8 cellular contexts compared by ENCODE assay signal in genomic region chr14:89891055-89891454, GRCh38.
"Had no signal": no experiment of that assay in that cellular context is flagged by ENCODE, and none has a peak within 500 bp of the region (broad histone marks: within the 10 kb centered on the region; RNA-seq: fewer than 3 reads in every experiment).

No MANE protein-coding gene starts in this region.

- H3K9ac ChIP-seq: GM23248 had no signal

- H3K9me3 ChIP-seq: HAP-1 had no signal

- H3K36me3 ChIP-seq: HAP-1 had no signal

- H3K4me1 ChIP-seq: HAP-1 had no signal

- H3K4me3 ChIP-seq: GM23248, HAP-1 had no signal

- ATAC-seq: HCT116 had no signal

- DNase-seq: GM23248, GOT3, H7, HFFc6, IMR-90, KBM-7 had no signal

- H3K27ac ChIP-seq: GM23248 had no signal
